ENCODE assay signal across 15 cellular contexts in genomic region chr4:84708406-84709135, GRCh38.
"Had no signal": no experiment of that assay in that cellular context is flagged by ENCODE, and none has a peak within 500 bp of the region (broad histone marks: within the 10 kb centered on the region; RNA-seq: fewer than 3 reads in every experiment).

No MANE protein-coding gene starts in this region.

- H3K4me1 ChIP-seq: body of pancreas, esophagus muscularis mucosa, right atrium auricular region, tibial nerve had no signal

- H3K27ac ChIP-seq: body of pancreas, esophagus muscularis mucosa, neutrophil, right atrium auricular region, tibial nerve had no signal

- ATAC-seq: body of pancreas; left cardiac atrium; naive thymus-derived CD8-positive, alpha-beta T cell; stimulated activated memory B cell treated with anti-CD40 and anti-IgM and Interleukin-4, amounts not matched to agents 10 μg/mL and 1 μg/mL and 100 μg/mL, for 72 hours; WTC11 had no signal

- DNase-seq: activated CD4-positive, alpha-beta T cell treated with anti-CD3 and anti-CD28 coated beads, Interleukin-2, amount 10 ng/mL, durations not matched to agents 24 days and 14 days; activated CD8-positive, alpha-beta memory T cell treated with anti-CD3 and anti-CD28 coated beads for 24 hours; activated naive CD4-positive, alpha-beta T cell treated with anti-CD3 and anti-CD28 coated beads, Interleukin-2, amount 10 ng/mL, durations not matched to agents 7 days and 5 days; body of pancreas; foreskin melanocyte; left cardiac atrium; naive thymus-derived CD8-positive, alpha-beta T cell; posterior cingulate gyrus had no signal

- H3K4me3 ChIP-seq: body of pancreas, esophagus muscularis mucosa, lung, right atrium auricular region, tibial nerve had no signal

- H3K9me3 ChIP-seq: body of pancreas, esophagus muscularis mucosa, neutrophil, right atrium auricular region, tibial nerve had no signal

- H3K27me3 ChIP-seq: body of pancreas, esophagus muscularis mucosa, neutrophil, right atrium auricular region, tibial nerve had no signal
